1 cellular context compared by ENCODE assay signal in genomic region chr1:63877816-63878215, GRCh38.
TF ChIP-seq lines count a peak whose summit lies in the region.

No MANE protein-coding gene starts in this region.

TF ChIP-seq in GM23338, 12 proteins besides CTCF, POLR2A, EP300 and RAD21 (continued from another document):
- TF ChIP-seq, protein P1, sequence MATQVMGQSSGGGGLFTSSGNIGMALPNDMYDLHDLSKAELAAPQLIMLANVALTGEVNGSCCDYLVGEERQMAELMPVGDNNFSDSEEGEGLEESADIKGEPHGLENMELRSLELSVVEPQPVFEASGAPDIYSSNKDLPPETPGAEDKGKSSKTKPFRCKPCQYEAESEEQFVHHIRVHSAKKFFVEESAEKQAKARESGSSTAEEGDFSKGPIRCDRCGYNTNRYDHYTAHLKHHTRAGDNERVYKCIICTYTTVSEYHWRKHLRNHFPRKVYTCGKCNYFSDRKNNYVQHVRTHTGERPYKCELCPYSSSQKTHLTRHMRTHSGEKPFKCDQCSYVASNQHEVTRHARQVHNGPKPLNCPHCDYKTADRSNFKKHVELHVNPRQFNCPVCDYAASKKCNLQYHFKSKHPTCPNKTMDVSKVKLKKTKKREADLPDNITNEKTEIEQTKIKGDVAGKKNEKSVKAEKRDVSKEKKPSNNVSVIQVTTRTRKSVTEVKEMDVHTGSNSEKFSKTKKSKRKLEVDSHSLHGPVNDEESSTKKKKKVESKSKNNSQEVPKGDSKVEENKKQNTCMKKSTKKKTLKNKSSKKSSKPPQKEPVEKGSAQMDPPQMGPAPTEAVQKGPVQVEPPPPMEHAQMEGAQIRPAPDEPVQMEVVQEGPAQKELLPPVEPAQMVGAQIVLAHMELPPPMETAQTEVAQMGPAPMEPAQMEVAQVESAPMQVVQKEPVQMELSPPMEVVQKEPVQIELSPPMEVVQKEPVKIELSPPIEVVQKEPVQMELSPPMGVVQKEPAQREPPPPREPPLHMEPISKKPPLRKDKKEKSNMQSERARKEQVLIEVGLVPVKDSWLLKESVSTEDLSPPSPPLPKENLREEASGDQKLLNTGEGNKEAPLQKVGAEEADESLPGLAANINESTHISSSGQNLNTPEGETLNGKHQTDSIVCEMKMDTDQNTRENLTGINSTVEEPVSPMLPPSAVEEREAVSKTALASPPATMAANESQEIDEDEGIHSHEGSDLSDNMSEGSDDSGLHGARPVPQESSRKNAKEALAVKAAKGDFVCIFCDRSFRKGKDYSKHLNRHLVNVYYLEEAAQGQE (IDR thresholded peaks at IDR 0.05; ENCODE audit: unreplicated experiment), result no peak
- TF ChIP-seq, protein P2, sequence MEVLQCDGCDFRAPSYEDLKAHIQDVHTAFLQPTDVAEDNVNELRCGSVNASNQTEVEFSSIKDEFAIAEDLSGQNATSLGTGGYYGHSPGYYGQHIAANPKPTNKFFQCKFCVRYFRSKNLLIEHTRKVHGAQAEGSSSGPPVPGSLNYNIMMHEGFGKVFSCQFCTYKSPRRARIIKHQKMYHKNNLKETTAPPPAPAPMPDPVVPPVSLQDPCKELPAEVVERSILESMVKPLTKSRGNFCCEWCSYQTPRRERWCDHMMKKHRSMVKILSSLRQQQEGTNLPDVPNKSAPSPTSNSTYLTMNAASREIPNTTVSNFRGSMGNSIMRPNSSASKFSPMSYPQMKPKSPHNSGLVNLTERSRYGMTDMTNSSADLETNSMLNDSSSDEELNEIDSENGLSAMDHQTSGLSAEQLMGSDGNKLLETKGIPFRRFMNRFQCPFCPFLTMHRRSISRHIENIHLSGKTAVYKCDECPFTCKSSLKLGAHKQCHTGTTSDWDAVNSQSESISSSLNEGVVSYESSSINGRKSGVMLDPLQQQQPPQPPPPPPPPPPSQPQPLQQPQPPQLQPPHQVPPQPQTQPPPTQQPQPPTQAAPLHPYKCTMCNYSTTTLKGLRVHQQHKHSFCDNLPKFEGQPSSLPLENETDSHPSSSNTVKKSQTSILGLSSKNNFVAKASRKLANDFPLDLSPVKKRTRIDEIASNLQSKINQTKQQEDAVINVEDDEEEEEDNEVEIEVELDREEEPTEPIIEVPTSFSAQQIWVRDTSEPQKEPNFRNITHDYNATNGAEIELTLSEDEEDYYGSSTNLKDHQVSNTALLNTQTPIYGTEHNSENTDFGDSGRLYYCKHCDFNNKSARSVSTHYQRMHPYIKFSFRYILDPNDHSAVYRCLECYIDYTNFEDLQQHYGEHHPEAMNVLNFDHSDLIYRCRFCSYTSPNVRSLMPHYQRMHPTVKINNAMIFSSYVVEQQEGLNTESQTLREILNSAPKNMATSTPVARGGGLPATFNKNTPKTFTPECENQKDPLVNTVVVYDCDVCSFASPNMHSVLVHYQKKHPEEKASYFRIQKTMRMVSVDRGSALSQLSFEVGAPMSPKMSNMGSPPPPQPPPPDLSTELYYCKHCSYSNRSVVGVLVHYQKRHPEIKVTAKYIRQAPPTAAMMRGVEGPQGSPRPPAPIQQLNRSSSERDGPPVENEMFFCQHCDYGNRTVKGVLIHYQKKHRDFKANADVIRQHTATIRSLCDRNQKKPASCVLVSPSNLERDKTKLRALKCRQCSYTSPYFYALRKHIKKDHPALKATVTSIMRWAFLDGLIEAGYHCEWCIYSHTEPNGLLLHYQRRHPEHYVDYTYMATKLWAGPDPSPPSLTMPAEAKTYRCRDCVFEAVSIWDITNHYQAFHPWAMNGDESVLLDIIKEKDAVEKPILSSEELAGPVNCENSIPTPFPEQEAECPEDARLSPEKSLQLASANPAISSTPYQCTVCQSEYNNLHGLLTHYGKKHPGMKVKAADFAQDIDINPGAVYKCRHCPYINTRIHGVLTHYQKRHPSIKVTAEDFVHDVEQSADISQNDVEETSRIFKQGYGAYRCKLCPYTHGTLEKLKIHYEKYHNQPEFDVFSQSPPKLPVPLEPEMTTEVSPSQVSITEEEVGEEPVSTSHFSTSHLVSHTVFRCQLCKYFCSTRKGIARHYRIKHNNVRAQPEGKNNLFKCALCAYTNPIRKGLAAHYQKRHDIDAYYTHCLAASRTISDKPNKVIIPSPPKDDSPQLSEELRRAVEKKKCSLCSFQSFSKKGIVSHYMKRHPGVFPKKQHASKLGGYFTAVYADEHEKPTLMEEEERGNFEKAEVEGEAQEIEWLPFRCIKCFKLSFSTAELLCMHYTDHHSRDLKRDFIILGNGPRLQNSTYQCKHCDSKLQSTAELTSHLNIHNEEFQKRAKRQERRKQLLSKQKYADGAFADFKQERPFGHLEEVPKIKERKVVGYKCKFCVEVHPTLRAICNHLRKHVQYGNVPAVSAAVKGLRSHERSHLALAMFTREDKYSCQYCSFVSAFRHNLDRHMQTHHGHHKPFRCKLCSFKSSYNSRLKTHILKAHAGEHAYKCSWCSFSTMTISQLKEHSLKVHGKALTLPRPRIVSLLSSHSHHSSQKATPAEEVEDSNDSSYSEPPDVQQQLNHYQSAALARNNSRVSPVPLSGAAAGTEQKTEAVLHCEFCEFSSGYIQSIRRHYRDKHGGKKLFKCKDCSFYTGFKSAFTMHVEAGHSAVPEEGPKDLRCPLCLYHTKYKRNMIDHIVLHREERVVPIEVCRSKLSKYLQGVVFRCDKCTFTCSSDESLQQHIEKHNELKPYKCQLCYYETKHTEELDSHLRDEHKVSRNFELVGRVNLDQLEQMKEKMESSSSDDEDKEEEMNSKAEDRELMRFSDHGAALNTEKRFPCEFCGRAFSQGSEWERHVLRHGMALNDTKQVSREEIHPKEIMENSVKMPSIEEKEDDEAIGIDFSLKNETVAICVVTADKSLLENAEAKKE (CRISPR knock-in tag; IDR thresholded peaks at IDR 0.05), result no peak
- TF ChIP-seq EZH2 (IDR thresholded peaks at IDR 0.05; ENCODE audit: low read depth, unreplicated experiment) (no peak), JUNB (IDR thresholded peaks at IDR 0.05; ENCODE audit: unreplicated experiment) (no peak), POLR2AphosphoS5 (IDR thresholded peaks at IDR 0.05; ENCODE audit: low read depth) (no peak), ZNF114 (CRISPR knock-in tag; IDR thresholded peaks at IDR 0.05) (no peak), STAT1 (IDR thresholded peaks at IDR 0.05; ENCODE audit: unreplicated experiment) (no peak)
- TF ChIP-seq, protein P3, sequence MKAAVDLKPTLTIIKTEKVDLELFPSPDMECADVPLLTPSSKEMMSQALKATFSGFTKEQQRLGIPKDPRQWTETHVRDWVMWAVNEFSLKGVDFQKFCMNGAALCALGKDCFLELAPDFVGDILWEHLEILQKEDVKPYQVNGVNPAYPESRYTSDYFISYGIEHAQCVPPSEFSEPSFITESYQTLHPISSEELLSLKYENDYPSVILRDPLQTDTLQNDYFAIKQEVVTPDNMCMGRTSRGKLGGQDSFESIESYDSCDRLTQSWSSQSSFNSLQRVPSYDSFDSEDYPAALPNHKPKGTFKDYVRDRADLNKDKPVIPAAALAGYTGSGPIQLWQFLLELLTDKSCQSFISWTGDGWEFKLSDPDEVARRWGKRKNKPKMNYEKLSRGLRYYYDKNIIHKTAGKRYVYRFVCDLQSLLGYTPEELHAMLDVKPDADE (IDR thresholded peaks at IDR 0.05), result no peak
